In genomic region chr1:1778827-1779675, GRCh38 we compare ENCODE assay signal across 1 cellular context.
TF ChIP-seq lines count a peak whose summit lies in the region.

No MANE protein-coding gene starts in this region.

TF ChIP-seq in K562, 482 proteins besides CTCF, POLR2A, EP300 and RAD21 (continued from another document and continues in another):
- TF ChIP-seq ZNF592 (IDR thresholded peaks at IDR 0.05), result no peak
- no peak for TF ChIP-seq ADNP (tag; IDR thresholded peaks at IDR 0.05)
- no peak for TF ChIP-seq CHAMP1 (IDR thresholded peaks at IDR 0.05)
- no peak for TF ChIP-seq NCOR1 (IDR thresholded peaks at IDR 0.05)
- peak; percentile 81 for TF ChIP-seq NFIC (IDR thresholded peaks at IDR 0.05)
- TF ChIP-seq HDAC1 (IDR thresholded peaks at IDR 0.05), result peak in 1 of 2 experiments; percentile 95; a peak in 2 of 4 replicates
- TF ChIP-seq ZNF3 (CRISPR knock-in tag; IDR thresholded peaks at IDR 0.05), result no peak
- peak; percentile 49; the same call in 1 of the 2 replicates for TF ChIP-seq ZNF584 (CRISPR knock-in tag; IDR thresholded peaks at IDR 0.05; ENCODE audit: low read depth)
- TF ChIP-seq RBM39 (optimal IDR thresholded peaks at IDR 0.05; ENCODE audit: low read depth, low read length), result no peak
- no peak; the same call in 1 of the 2 replicates for TF ChIP-seq CEBPG (CRISPR knock-in tag; IDR thresholded peaks at IDR 0.05)
- TF ChIP-seq CEBPG (tag; conservative IDR thresholded peaks at IDR 0.05 in 1 of 2, IDR thresholded peaks at IDR 0.05 in 1 of 2), result no peak
- TF ChIP-seq TEAD2 (tag; IDR thresholded peaks at IDR 0.05), result no peak
- TF ChIP-seq MTA3 (IDR thresholded peaks at IDR 0.05; ENCODE audit: borderline replicate concordance), result peak; percentile 56; the same call in 1 of the 2 replicates
- TF ChIP-seq ZNF57 (CRISPR knock-in tag; IDR thresholded peaks at IDR 0.05), result no peak; the same call in 1 of the 2 replicates
- TF ChIP-seq SNIP1 (IDR thresholded peaks at IDR 0.05; ENCODE audit: low read depth), result no peak
- TF ChIP-seq SRF (CRISPR knock-in tag; IDR thresholded peaks at IDR 0.05), result peak in 1 of 2 experiments; percentile 77; a peak in 1 of 4 replicates
- TF ChIP-seq MCM7 (IDR thresholded peaks at IDR 0.05), result no peak
- TF ChIP-seq PCBP1 (IDR thresholded peaks at IDR 0.05; ENCODE audit: low read depth, low read length, poor library complexity, severe bottlenecking), result no peak
- no peak for TF ChIP-seq SRSF9 (IDR thresholded peaks at IDR 0.05; ENCODE audit: borderline replicate concordance, low read depth, low read length)
- TF ChIP-seq YY1 (IDR thresholded peaks at IDR 0.05; ENCODE audit: borderline replicate concordance in 1 of 3, control insufficient read depth in 1 of 3, extremely low read depth in 1 of 3, insufficient read depth in 3 of 3, insufficient read length in 1 of 3, insufficient replicate concordance in 2 of 3, low read depth in 1 of 3, low read length in 2 of 3), result no peak
- no peak; the same call in 1 of the 2 replicates for TF ChIP-seq BRD4 (IDR thresholded peaks at IDR 0.05)
- peak; percentile 94 for TF ChIP-seq TGIF2 (CRISPR knock-in tag; IDR thresholded peaks at IDR 0.05)
- peak; percentile 31; the same call in 1 of the 2 replicates for TF ChIP-seq XRCC5 (IDR thresholded peaks at IDR 0.05; ENCODE audit: low read depth, low read length)
- TF ChIP-seq DMBX1 (CRISPR knock-in tag; IDR thresholded peaks at IDR 0.05; ENCODE audit: borderline replicate concordance), result no peak
- no peak for TF ChIP-seq POLR3G (IDR thresholded peaks at IDR 0.05; ENCODE audit: extremely low read depth, insufficient read length, insufficient replicate concordance)
- no peak for TF ChIP-seq EZH2 (IDR thresholded peaks at IDR 0.05; ENCODE audit: borderline replicate concordance, low read depth, low read length)
- peak; percentile 12; the same call in 1 of the 2 replicates for TF ChIP-seq CBFA2T3 (IDR thresholded peaks at IDR 0.05)
- no peak for TF ChIP-seq ZNF347 (CRISPR knock-in tag; IDR thresholded peaks at IDR 0.05; ENCODE audit: low read depth)
- peak; percentile 52; the same call in 1 of the 2 replicates for TF ChIP-seq SOX6 (IDR thresholded peaks at IDR 0.05)
- TF ChIP-seq MED1 (CRISPR knock-in tag; IDR thresholded peaks at IDR 0.05; ENCODE audit: borderline replicate concordance), result no peak
- no peak for TF ChIP-seq STAT5A (IDR thresholded peaks at IDR 0.05; ENCODE audit: borderline replicate concordance, low read length)
- TF ChIP-seq FOXM1 (IDR thresholded peaks at IDR 0.05; ENCODE audit: low read depth), result no peak
- TF ChIP-seq FOXM1 (CRISPR knock-in tag; IDR thresholded peaks at IDR 0.05; ENCODE audit: low read depth), result 0 out of 2 replicates have a peak, but pooled peaks have one; percentile 17
- no peak for TF ChIP-seq MBD1 (CRISPR knock-in tag; IDR thresholded peaks at IDR 0.05)
- peak; percentile 41; the same call in 1 of the 2 replicates for TF ChIP-seq ESRRA (IDR thresholded peaks at IDR 0.05; ENCODE audit: borderline replicate concordance, low read depth)
- TF ChIP-seq SMARCA4 (IDR thresholded peaks at IDR 0.05), result no peak
- peak; percentile 80 for TF ChIP-seq SP1 (CRISPR knock-in tag; IDR thresholded peaks at IDR 0.05)
- TF ChIP-seq PHF20 (IDR thresholded peaks at IDR 0.05; ENCODE audit: partially characterized antibody), result peak; percentile 42
- no peak for TF ChIP-seq AFF1 (IDR thresholded peaks at IDR 0.05; ENCODE audit: low read depth in 1 of 2, partially characterized antibody in 2 of 2)
- TF ChIP-seq TEAD4 (IDR thresholded peaks at IDR 0.05; ENCODE audit: low read length), result 0 out of 2 replicates have a peak, but pooled peaks have one; percentile 20
- no peak for TF ChIP-seq TEAD4 (CRISPR knock-in tag; IDR thresholded peaks at IDR 0.05; ENCODE audit: borderline replicate concordance)
- TF ChIP-seq HDAC6 (IDR thresholded peaks at IDR 0.05; ENCODE audit: low read depth, low read length), result no peak
- no peak for TF ChIP-seq PCBP2 (IDR thresholded peaks at IDR 0.05; ENCODE audit: low read depth, low read length, poor library complexity, severe bottlenecking)
- no peak for TF ChIP-seq KLF16 (IDR thresholded peaks at IDR 0.05)
- TF ChIP-seq TAL1 (IDR thresholded peaks at IDR 0.05), result no peak
- no peak for TF ChIP-seq SIRT6 (IDR thresholded peaks at IDR 0.05; ENCODE audit: low read depth, low read length)
- TF ChIP-seq CBFA2T2 (conservative IDR thresholded peaks at IDR 0.05), result peak; percentile 46; the same call in 1 of the 2 replicates
- peak; percentile 69 for TF ChIP-seq RB1 (IDR thresholded peaks at IDR 0.05; ENCODE audit: low read depth)
- no peak for TF ChIP-seq ZNF407 (IDR thresholded peaks at IDR 0.05; ENCODE audit: low read depth)
